Comparison of ENCODE assay signal across 8 cellular contexts in the genomic region with DNA sequence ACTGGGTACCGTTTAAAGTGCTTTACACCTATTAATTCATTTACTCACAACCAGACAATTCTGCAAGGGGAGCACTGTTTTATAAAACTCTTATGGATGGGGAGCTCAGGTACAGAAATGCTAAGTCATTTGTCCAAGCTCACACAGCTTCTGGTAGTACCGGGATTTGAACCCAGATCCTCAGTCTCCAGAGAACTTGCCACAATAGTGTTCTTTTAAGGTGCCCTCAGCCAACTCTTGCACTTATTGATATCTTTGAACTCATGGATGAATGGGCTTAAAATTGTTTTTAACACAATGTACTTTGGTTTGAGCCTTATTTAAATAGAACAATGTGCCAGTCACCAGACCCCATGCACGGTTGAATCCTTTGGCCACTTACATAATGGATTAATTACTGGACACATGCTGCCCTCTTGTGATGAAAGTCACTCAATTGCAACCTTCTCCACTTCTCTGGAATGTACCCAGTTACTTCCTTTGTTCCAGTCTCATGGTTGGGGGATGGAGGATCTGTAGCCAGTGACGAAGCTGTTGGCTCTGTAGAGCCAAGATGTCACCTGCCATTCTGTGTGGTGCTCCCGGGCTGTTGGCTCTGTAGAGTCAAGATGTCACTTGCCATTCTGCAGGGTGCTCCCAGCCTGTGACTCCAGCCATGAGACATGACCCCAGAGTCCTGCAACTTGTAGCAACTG.
DNase-seq lines count a peak whose midpoint lies in the region; ATAC-seq and TF ChIP-seq lines count a peak whose summit lies in the region.

No MANE protein-coding gene starts in this region.

- ATAC-seq in body of pancreas (peak; percentile 97), GM19455 (IDR thresholded peaks at IDR 0.05; ENCODE audit: unreplicated experiment) (no peak)

- H3K4me1 ChIP-seq in body of pancreas (peaks cover 4% of the 10 kb centered on the region), iPS DF 6.9 (ENCODE audit: control insufficient read depth, insufficient read depth, low read length) (no peaks in the 10 kb centered on the region)

- no peak overlapping the region for H3K4me3 ChIP-seq in GM12864 (ENCODE audit: low read depth, low read length)
- no peak overlapping the region for H3K4me3 ChIP-seq in body of pancreas
- H3K4me3 ChIP-seq in iPS DF 6.9 (ENCODE audit: low read length), result no peak overlapping the region

- no peak for TF ChIP-seq POLR2A in body of pancreas (IDR thresholded peaks at IDR 0.05)

- intact Hi-C loops in body of pancreas (cut with DNase I), result no loop called here

- no peaks in the 10 kb centered on the region for H3K9me3 ChIP-seq in body of pancreas
- H3K9me3 ChIP-seq in iPS DF 6.9 (ENCODE audit: control insufficient read depth, insufficient read depth, low read length), result no peaks in the 10 kb centered on the region

- H3K27me3 ChIP-seq in body of pancreas, result no peaks in the 10 kb centered on the region
- H3K27me3 ChIP-seq in iPS DF 6.9 (ENCODE audit: control insufficient read depth, insufficient read depth, low read length), result no peaks in the 10 kb centered on the region

- TF ChIP-seq CTCF in GM12864 (IDR thresholded peaks at IDR 0.05; ENCODE audit: low read depth, low read length, missing control alignments) (peak; percentile 40), body of pancreas (IDR thresholded peaks at IDR 0.05) (peak; percentile 15 to 85 (median 79))

- 46 to 50% methylated on average over 4 to 5 of the region's 5 CpGs for WGBS in body of pancreas, 2 donors
- WGBS in iPS DF 6.9 (ENCODE audit: insufficient coverage, insufficient read length), result no CpG with 5 or more reads among the region's 5 CpGs

- DNase-seq in A172 (ENCODE audit: low spot score) (peak; percentile 93), GM12864 (ENCODE audit: low read depth) (peak; percentile 24), NCI-H446 (lab: John Stamatoyannopoulos, UW) (peak; percentile 38 to 74), body of pancreas (peak; percentile 49 to 80 (median 64)), iPS DF 6.9 (ENCODE audit: low read depth, low spot score) (peak; percentile 41), smooth muscle cell of the brain vasculature (ENCODE audit: low read depth, low spot score) (peak; percentile 56), NCI-H1048 (lab: John Stamatoyannopoulos, UW) (no peak)

- H3K27ac ChIP-seq in body of pancreas, result no peak overlapping the region
- no peak overlapping the region for H3K27ac ChIP-seq in iPS DF 6.9 (ENCODE audit: low read length)

- H3K36me3 ChIP-seq in body of pancreas (replicated peaks in 1 of 2; ENCODE audit: insufficient read depth in 1 of 2, low read depth in 2 of 2) (no peaks in the 10 kb centered on the region), iPS DF 6.9 (ENCODE audit: control insufficient read depth, insufficient read depth, low read length) (no peaks in the 10 kb centered on the region)
